In the genomic region with DNA sequence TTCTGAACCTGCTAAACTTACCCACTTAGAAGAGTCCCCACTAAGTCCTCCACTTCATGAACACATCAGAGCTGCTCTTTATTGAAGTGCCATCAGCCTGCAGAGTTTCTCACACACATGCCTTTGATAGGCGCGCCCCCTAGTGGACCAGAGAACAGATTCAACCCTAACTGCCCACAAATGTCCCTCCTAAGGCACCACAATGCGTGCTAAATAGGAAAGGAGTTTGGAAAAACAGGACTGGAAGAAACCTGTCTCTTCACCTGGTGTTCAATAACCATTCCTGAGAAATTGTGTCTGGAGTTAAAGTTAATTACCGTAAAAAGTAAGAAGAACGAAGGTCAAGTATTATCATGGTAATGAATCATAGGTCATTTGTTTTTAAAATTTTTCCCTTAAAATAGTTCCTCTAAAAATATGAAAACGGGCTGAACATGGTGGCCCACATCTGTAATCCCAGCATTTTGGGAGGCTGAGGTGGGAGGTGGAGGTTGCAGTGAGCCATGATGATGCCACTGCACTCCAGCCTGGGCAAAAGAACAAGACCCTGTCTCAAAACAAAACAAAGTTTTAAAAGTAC, we compare ENCODE assay signal across 8 cellular contexts.
DNase-seq lines count a peak whose midpoint lies in the region; ATAC-seq lines count a peak whose summit lies in the region.

No MANE protein-coding gene starts in this region.

- no peak overlapping the region for H3K4me3 Mint-ChIP-seq in activated CD4-positive, alpha-beta memory T cell treated with anti-CD3 and anti-CD28 coated beads for 36 hours

- H3K27me3 Mint-ChIP-seq in activated CD4-positive, alpha-beta memory T cell treated with anti-CD3 and anti-CD28 coated beads for 36 hours = no peaks in the 10 kb centered on the region

- ATAC-seq in HG02870 (IDR thresholded peaks at IDR 0.05; ENCODE audit: unreplicated experiment) (peak; percentile 63), GM18873 (IDR thresholded peaks at IDR 0.05; ENCODE audit: low FRiP score, unreplicated experiment) (no peak)

- peaks cover 26% of the 10 kb centered on the region for H3K36me3 Mint-ChIP-seq in activated CD4-positive, alpha-beta memory T cell treated with anti-CD3 and anti-CD28 coated beads for 36 hours

- intact Hi-C loops in activated CD4-positive, alpha-beta memory T cell treated with anti-CD3 and anti-CD28 coated beads for 36 hours (cut with micrococcal nuclease) = loop anchor here (5.0 kb wide), 1 partner anchor 212 kb away; no protein-coding TSS in a partner anchor

- no peak overlapping the region for H3K27ac Mint-ChIP-seq in activated CD4-positive, alpha-beta memory T cell treated with anti-CD3 and anti-CD28 coated beads for 36 hours

- CTCF ChIA-PET in activated CD4-positive, alpha-beta memory T cell treated with anti-CD3 and anti-CD28 coated beads for 36 hours (lab: Charles Lee) = interaction anchor here (0.6 to 2.8 kb wide), 34 partner anchors 9 to 758 kb away, joined by 3 to 18 read pairs (median 4); no protein-coding TSS in a partner anchor

- DNase-seq in DMS153 (lab: John Stamatoyannopoulos, UW) = peak; percentile 74
- DNase-seq in NCI-H510A (lab: John Stamatoyannopoulos, UW) = peak; percentile 59
- DNase-seq in activated CD4-positive, alpha-beta memory T cell treated with anti-CD3 and anti-CD28 coated beads for 36 hours = peak; percentile 80
- peak; percentile 84 for DNase-seq in ecto neural progenitor cell (ENCODE audit: low spot score)
- peak; percentile 80 to 89 for DNase-seq in lung microvascular endothelial cell (ENCODE audit: low read depth in 2 of 2)
- peak; percentile 57 for DNase-seq in stimulated activated CD8-positive, alpha-beta memory T cell treated with anti-CD3 and anti-CD28 coated beads, Interleukin-15, amount 100 ng/mL, for 1 hour (ENCODE audit: low read depth)

- POLR2A ChIA-PET in activated CD4-positive, alpha-beta memory T cell treated with anti-CD3 and anti-CD28 coated beads for 36 hours (lab: Charles Lee) = no interaction called here

- H3K4me1 Mint-ChIP-seq in activated CD4-positive, alpha-beta memory T cell treated with anti-CD3 and anti-CD28 coated beads for 36 hours (ENCODE audit: low read depth) = peaks cover 6% of the 10 kb centered on the region

- H3K9me3 Mint-ChIP-seq in activated CD4-positive, alpha-beta memory T cell treated with anti-CD3 and anti-CD28 coated beads for 36 hours = no peaks in the 10 kb centered on the region
